11 cellular contexts compared by ENCODE assay signal in the genomic region with DNA sequence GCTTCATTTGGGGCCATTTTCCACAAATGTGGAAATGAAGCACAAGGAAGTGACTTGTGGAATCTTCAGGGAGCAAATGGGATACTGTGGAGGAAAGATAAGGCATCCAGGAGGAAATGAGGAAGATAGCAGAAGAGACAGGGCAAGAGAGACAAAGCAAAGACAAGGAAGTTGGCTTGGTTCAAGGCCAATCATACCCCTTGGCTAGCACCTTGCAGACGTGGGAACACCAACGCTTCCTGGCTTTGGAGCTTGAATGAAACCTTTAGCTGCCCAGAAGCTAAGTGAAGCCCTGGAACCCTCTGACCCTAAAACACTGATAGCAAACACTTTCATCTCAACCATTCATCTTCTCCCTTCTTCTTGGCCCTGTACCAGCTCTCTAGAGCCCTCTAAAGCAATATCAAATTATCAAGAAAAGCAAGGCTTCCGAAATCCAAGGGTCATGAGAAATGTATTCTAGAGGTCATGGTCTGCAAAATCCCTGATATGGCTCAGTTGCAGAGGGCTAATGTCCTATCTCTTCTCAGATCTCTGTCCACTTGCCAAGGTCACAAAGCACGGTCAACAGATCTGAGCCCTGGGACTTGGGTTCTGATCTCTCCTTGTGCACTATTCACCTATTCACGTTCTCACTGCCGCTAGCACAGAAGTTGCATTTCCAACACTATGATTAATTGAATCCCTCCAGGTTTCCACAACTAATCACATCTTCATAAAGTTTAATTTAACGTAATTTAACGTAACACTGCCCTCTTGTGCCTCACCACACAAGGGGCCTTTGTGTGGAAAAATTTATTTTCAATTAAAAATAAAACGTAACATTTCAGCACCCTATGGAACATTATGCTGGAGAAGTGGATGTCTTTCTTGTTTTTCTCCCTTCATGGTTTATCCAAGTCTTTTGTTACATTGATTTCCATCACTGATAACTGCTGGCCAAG.
DNase-seq lines count a peak whose midpoint lies in the region; ATAC-seq and TF ChIP-seq lines count a peak whose summit lies in the region.
"Had no signal": no experiment of that assay in that cellular context is flagged by ENCODE, and none has a peak within 500 bp of the region (broad histone marks: within the 10 kb centered on the region; RNA-seq: fewer than 3 reads in every experiment).

No MANE protein-coding gene starts in this region.

- no peaks in the 10 kb centered on the region for H4K20me1 ChIP-seq in DND-41 (ENCODE audit: insufficient read depth, low read length)

- no peak overlapping the region for H3K27ac ChIP-seq in DND-41 (ENCODE audit: low read length)
- no peak overlapping the region for H3K27ac ChIP-seq in psoas muscle

- POLR2A ChIA-PET in activated CD4-positive, alpha-beta T cell treated with anti-CD3 and anti-CD28 coated beads, Interleukin-2, amount 10 ng/mL, durations not matched to agents 7 days and 5 days (lab: Charles Lee), result no interaction called here

- no peak overlapping the region for H3K9ac ChIP-seq in DND-41 (ENCODE audit: low read depth, low read length)

- ATAC-seq in DND-41 (ENCODE audit: insufficient read depth, low read depth) (no peak), SK-N-SH treated with all-trans-retinoic acid at 6 μM for 48 hours (0 out of 3 replicates have a peak, but pooled peaks have one; percentile 54), psoas muscle (no peak), GM21528 (IDR thresholded peaks at IDR 0.05; ENCODE audit: low FRiP score, unreplicated experiment) (no peak)
- no peak for ATAC-seq in stimulated activated naive CD8-positive, alpha-beta T cell treated with anti-CD3 and anti-CD28 coated beads, Interleukin-15, Interleukin-2, amounts not matched to agents 100 U/mL and 50 U/mL, for 24 hours

- WGBS in psoas muscle, 3 donors, result 39 to 53% (median 44%) methylated on average over 9 of the region's 9 CpGs

- no peak overlapping the region for H3K4me2 ChIP-seq in DND-41 (ENCODE audit: insufficient read depth, low read length)

- no peak overlapping the region for H3K4me3 Mint-ChIP-seq in activated CD4-positive, alpha-beta T cell treated with anti-CD3 and anti-CD28 coated beads, Interleukin-2, amount 10 ng/mL, durations not matched to agents 7 days and 5 days

- intact Hi-C loops in psoas muscle (cut with DNase I), result loop anchor here in 1 of 2 donors (5.0 to 10.0 kb wide), 2 partner anchors 561 to 713 kb away; partner anchors contain the start of gene ADAMTS9

- CTCF ChIA-PET in activated CD4-positive, alpha-beta T cell treated with anti-CD3 and anti-CD28 coated beads, Interleukin-2, amount 10 ng/mL, durations not matched to agents 7 days and 5 days (lab: Charles Lee), result no interaction called here

- DNase-seq in DND-41 (no peak), fibroblast of pulmonary artery (ENCODE audit: low read depth) (peak; percentile 48), psoas muscle (no peak)
- DNase-seq in stimulated activated naive CD8-positive, alpha-beta T cell treated with anti-CD3 and anti-CD28 coated beads, Interleukin-15, Interleukin-2, amounts not matched to agents 100 U/mL and 50 U/mL, for 24 hours, result no peak
- DNase-seq in effector CD8-positive, alpha-beta T cell (lab: John Stamatoyannopoulos, UW), result no peak
- no peak for DNase-seq in activated CD4-positive, alpha-beta T cell treated with anti-CD3 and anti-CD28 coated beads, Interleukin-2, amount 10 ng/mL, durations not matched to agents 7 days and 5 days
- DNase-seq: activated CD8-positive, alpha-beta memory T cell treated with anti-CD3 and anti-CD28 coated beads for 24 hours; effector CD4-positive, alpha-beta T cell; MV-4-11 had no signal

- H3K9me3 ChIP-seq in DND-41 (ENCODE audit: insufficient read depth, low read length, severe bottlenecking) (no peaks in the 10 kb centered on the region), psoas muscle (no peaks in the 10 kb centered on the region)

- H3K27ac Mint-ChIP-seq in activated CD4-positive, alpha-beta T cell treated with anti-CD3 and anti-CD28 coated beads, Interleukin-2, amount 10 ng/mL, durations not matched to agents 7 days and 5 days, result no peak overlapping the region

- H3K27me3 ChIP-seq in DND-41 (ENCODE audit: insufficient read depth, low read length, poor library complexity) (no peaks in the 10 kb centered on the region), psoas muscle (ENCODE audit: insufficient read depth in 3 of 3, low read length in 2 of 3) (no peaks in the 10 kb centered on the region)

- H3K4me3 ChIP-seq in DND-41 (ENCODE audit: low read depth in 1 of 2, low read length in 2 of 2), result no peak overlapping the region
- H3K4me3 ChIP-seq in fibroblast of pulmonary artery (replicated peaks; ENCODE audit: low read depth, low read length), result no peak overlapping the region
- H3K4me3 ChIP-seq in psoas muscle, result no peak overlapping the region

- H3K4me1 ChIP-seq in DND-41 (ENCODE audit: insufficient read depth, low read length) (no peaks in the 10 kb centered on the region), psoas muscle (no peaks in the 10 kb centered on the region)

- TF ChIP-seq CTCF in DND-41 (IDR thresholded peaks at IDR 0.05; ENCODE audit: borderline replicate concordance, extremely low read depth, low read length, poor library complexity, severe bottlenecking) (peak; percentile 14), fibroblast of pulmonary artery (IDR thresholded peaks at IDR 0.05; ENCODE audit: low read length, missing control alignments) (peak; percentile 49), psoas muscle (IDR thresholded peaks at IDR 0.05) (peak; percentile 37)

- H3K36me3 ChIP-seq in DND-41 (ENCODE audit: insufficient read depth, low read length), result no peaks in the 10 kb centered on the region
- no peaks in the 10 kb centered on the region for H3K36me3 ChIP-seq in psoas muscle (ENCODE audit: insufficient read depth in 1 of 2, low read depth in 1 of 2)

- H3K9me3 Mint-ChIP-seq in activated CD4-positive, alpha-beta T cell treated with anti-CD3 and anti-CD28 coated beads, Interleukin-2, amount 10 ng/mL, durations not matched to agents 7 days and 5 days, result peaks cover 2% of the 10 kb centered on the region

- no peaks in the 10 kb centered on the region for H3K79me2 ChIP-seq in DND-41 (ENCODE audit: insufficient read depth, low read length)

- no peak overlapping the region for H2AFZ ChIP-seq in DND-41 (ENCODE audit: low read depth, low read length)

- H3K4me1 Mint-ChIP-seq in activated CD4-positive, alpha-beta T cell treated with anti-CD3 and anti-CD28 coated beads, Interleukin-2, amount 10 ng/mL, durations not matched to agents 7 days and 5 days, result no peaks in the 10 kb centered on the region

- H3K36me3 Mint-ChIP-seq in activated CD4-positive, alpha-beta T cell treated with anti-CD3 and anti-CD28 coated beads, Interleukin-2, amount 10 ng/mL, durations not matched to agents 7 days and 5 days (ENCODE audit: low read depth), result no peaks in the 10 kb centered on the region

- H3K27me3 Mint-ChIP-seq in activated CD4-positive, alpha-beta T cell treated with anti-CD3 and anti-CD28 coated beads, Interleukin-2, amount 10 ng/mL, durations not matched to agents 7 days and 5 days, result no peaks in the 10 kb centered on the region

TF ChIP-seq in SK-N-SH treated with all-trans-retinoic acid at 6 μM for 48 hours, 23 proteins besides CTCF, POLR2A, EP300 and RAD21:
- TF ChIP-seq, protein P1, sequence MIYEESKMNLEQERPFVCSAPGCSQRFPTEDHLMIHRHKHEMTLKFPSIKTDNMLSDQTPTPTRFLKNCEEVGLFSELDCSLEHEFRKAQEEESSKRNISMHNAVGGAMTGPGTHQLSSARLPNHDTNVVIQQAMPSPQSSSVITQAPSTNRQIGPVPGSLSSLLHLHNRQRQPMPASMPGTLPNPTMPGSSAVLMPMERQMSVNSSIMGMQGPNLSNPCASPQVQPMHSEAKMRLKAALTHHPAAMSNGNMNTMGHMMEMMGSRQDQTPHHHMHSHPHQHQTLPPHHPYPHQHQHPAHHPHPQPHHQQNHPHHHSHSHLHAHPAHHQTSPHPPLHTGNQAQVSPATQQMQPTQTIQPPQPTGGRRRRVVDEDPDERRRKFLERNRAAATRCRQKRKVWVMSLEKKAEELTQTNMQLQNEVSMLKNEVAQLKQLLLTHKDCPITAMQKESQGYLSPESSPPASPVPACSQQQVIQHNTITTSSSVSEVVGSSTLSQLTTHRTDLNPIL (CRISPR knock-in tag; IDR thresholded peaks at IDR 0.05; ENCODE audit: low read depth), result no peak
- TF ChIP-seq ARNTL (CRISPR knock-in tag; IDR thresholded peaks at IDR 0.05; ENCODE audit: borderline replicate concordance, low read depth) (no peak), ZFP30 (CRISPR knock-in tag; IDR thresholded peaks at IDR 0.05) (no peak)
- TF ChIP-seq, protein P2, sequence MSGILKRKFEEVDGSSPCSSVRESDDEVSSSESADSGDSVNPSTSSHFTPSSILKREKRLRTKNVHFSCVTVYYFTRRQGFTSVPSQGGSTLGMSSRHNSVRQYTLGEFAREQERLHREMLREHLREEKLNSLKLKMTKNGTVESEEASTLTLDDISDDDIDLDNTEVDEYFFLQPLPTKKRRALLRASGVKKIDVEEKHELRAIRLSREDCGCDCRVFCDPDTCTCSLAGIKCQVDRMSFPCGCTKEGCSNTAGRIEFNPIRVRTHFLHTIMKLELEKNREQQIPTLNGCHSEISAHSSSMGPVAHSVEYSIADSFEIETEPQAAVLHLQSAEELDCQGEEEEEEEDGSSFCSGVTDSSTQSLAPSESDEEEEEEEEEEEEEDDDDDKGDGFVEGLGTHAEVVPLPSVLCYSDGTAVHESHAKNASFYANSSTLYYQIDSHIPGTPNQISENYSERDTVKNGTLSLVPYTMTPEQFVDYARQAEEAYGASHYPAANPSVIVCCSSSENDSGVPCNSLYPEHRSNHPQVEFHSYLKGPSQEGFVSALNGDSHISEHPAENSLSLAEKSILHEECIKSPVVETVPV (CRISPR knock-in tag; IDR thresholded peaks at IDR 0.05), result no peak
